ENCODE assay signal across 8 cellular contexts in the genomic region with DNA sequence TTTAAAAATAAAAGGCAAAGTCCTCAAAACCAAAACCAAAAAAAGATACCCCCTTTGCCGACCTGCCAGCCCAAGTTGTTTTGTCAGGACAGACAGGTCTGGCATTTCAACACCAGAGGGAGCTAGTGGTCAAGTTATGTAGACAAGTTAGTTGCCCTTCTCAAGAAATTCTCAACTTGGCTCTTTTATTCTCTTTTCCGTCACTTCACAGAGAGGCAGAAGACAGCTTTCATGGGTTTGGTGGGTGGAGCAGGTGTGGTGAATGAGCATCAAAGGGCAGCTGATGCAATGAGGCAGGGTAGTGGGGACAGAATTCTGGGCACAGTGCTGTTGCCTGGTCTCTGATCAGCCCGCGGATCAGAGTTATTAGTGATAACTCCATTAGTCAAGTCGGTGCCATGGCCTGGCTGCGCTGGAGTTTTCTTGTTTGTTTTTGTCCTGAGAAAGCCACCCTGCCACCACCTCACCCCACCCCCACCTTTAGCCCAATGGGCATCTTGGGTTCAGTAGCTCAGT.
DNase-seq lines count a peak whose midpoint lies in the region; ATAC-seq, FAIRE-seq and TF ChIP-seq lines count a peak whose summit lies in the region.

No MANE protein-coding gene starts in this region.

- DNase-seq in NOMO-1 (lab: John Stamatoyannopoulos, UW; ENCODE audit: unreplicated experiment in 2 of 2) = peak; percentile 46 to 69
- DNase-seq in NOMO-1 treated with dmso at 0.1 percent for 144 hours (lab: John Stamatoyannopoulos, UW; ENCODE audit: unreplicated experiment) = no peak
- DNase-seq in NCI-H2171 (lab: John Stamatoyannopoulos, UW) = peak; percentile 15
- DNase-seq in central memory CD4-positive, alpha-beta T cell = peak; percentile 45
- peak; percentile 64 for DNase-seq in kidney
- peak; percentile 36 for DNase-seq in stimulated activated CD4-positive, alpha-beta T cell treated with anti-CD3 and anti-CD28 coated beads, Interleukin-4, amount 100 ng/mL, for 1 hour

- H3K4me3 ChIP-seq in kidney (ENCODE audit: low read length in 2 of 2) = no peak overlapping the region

- H3K36me3 ChIP-seq in kidney (ENCODE audit: control insufficient read depth in 1 of 2, insufficient read depth in 2 of 2, low read length in 2 of 2) = peaks cover 0 to 4% of the 10 kb centered on the region in 2 donors

- H3K9me3 ChIP-seq in kidney (ENCODE audit: control insufficient read depth in 1 of 2, low read length in 2 of 2) = no peaks in the 10 kb centered on the region

- H3K9ac ChIP-seq in kidney (ENCODE audit: low read length in 2 of 2) = no peak overlapping the region

- ATAC-seq in HG02938 (IDR thresholded peaks at IDR 0.05; ENCODE audit: unreplicated experiment) = no peak

- H3K27ac ChIP-seq in VCaP (peak overlapping the region; percentile 51; the same call in 1 of the 2 replicates), kidney (ENCODE audit: low read depth in 2 of 2, low read length in 2 of 2) (no peak overlapping the region)

- intact Hi-C loops in kidney (cut with DNase I) = no loop called here

- H3K4me1 ChIP-seq in kidney (ENCODE audit: control insufficient read depth in 1 of 2, insufficient read depth in 1 of 2, low read depth in 1 of 2, low read length in 2 of 2) = peaks cover 0 to 6% of the 10 kb centered on the region in 2 donors

- peak; percentile 79 for TF ChIP-seq CTCF in VCaP (conservative IDR thresholded peaks at IDR 0.05)
- TF ChIP-seq CTCF in kidney (IDR thresholded peaks at IDR 0.05; ENCODE audit: borderline replicate concordance, extremely low read depth, insufficient read depth) = peak; percentile 77

- FAIRE-seq in kidney (lab: Jason Lieb, UNC) = peak; percentile 86
